ENCODE assay signal across 19 cellular contexts in the genomic region with DNA sequence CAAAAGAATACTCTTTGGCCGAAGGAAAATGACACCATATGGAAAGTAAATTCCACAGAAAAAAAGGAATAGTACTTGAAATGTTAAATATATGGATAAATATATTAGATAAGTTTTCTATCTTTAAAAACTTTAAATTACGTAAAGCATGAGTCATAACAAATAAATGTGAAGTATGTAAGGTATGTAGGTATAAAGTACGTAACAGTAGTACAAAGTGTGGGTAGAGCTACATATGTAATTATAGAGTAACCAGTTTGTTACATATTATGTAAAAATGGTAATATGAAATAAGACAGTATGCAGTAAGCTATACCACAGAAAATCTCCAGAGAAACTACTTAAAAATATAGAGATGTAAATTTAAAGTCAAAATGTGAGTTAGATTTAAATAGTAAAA.
"Had no signal": no experiment of that assay in that cellular context is flagged by ENCODE, and none has a peak within 500 bp of the region (broad histone marks: within the 10 kb centered on the region; RNA-seq: fewer than 3 reads in every experiment).

No MANE protein-coding gene starts in this region.

- H3K27me3 ChIP-seq: body of pancreas, left lung, upper lobe of right lung had no signal

- H3K27me3 Mint-ChIP-seq: activated B cell treated with CpG ODN at 0.5 μM for 24 hours; activated CD4-positive, alpha-beta memory T cell treated with anti-CD3 and anti-CD28 coated beads for 36 hours; activated naive CD8-positive, alpha-beta T cell treated with anti-CD3 and anti-CD28 coated beads, Interleukin-2, amount 10 ng/mL, durations not matched to agents 7 days and 5 days; stimulated activated naive B cell treated with anti-CD40 and anti-IgM and Interleukin-4, amounts not matched to agents 10 μg/mL and 1 μg/mL and 100 μg/mL, for 72 hours had no signal

- H3K36me3 ChIP-seq: left lung, upper lobe of right lung had no signal

- H3K9me3 ChIP-seq: body of pancreas, upper lobe of right lung had no signal

- H3K4me1 Mint-ChIP-seq: activated B cell treated with CpG ODN at 0.5 μM for 24 hours; activated naive CD8-positive, alpha-beta T cell treated with anti-CD3 and anti-CD28 coated beads, Interleukin-2, amount 10 ng/mL, durations not matched to agents 7 days and 5 days; nephron progenitor cell; stimulated activated naive B cell treated with anti-CD40 and anti-IgM and Interleukin-4, amounts not matched to agents 10 μg/mL and 1 μg/mL and 100 μg/mL, for 72 hours had no signal

- H3K27ac ChIP-seq: body of pancreas, coronary artery, left lung, upper lobe of right lung had no signal

- H3K4me1 ChIP-seq: body of pancreas, left lung, upper lobe of right lung had no signal

- H3K36me3 Mint-ChIP-seq: activated CD4-positive, alpha-beta memory T cell treated with anti-CD3 and anti-CD28 coated beads for 36 hours; activated naive CD8-positive, alpha-beta T cell treated with anti-CD3 and anti-CD28 coated beads, Interleukin-2, amount 10 ng/mL, durations not matched to agents 7 days and 5 days; stimulated activated naive B cell treated with anti-CD40 and anti-IgM and Interleukin-4, amounts not matched to agents 10 μg/mL and 1 μg/mL and 100 μg/mL, for 72 hours had no signal

- FAIRE-seq: kidney had no signal

- H3K4me3 Mint-ChIP-seq: activated B cell treated with CpG ODN at 0.5 μM for 24 hours; activated CD4-positive, alpha-beta memory T cell treated with anti-CD3 and anti-CD28 coated beads for 36 hours; activated naive CD8-positive, alpha-beta T cell treated with anti-CD3 and anti-CD28 coated beads, Interleukin-2, amount 10 ng/mL, durations not matched to agents 7 days and 5 days; nephron progenitor cell; stimulated activated naive B cell treated with anti-CD40 and anti-IgM and Interleukin-4, amounts not matched to agents 10 μg/mL and 1 μg/mL and 100 μg/mL, for 72 hours had no signal

- H3K27ac Mint-ChIP-seq: activated B cell treated with CpG ODN at 0.5 μM for 24 hours; activated CD4-positive, alpha-beta memory T cell treated with anti-CD3 and anti-CD28 coated beads for 36 hours; activated naive CD8-positive, alpha-beta T cell treated with anti-CD3 and anti-CD28 coated beads, Interleukin-2, amount 10 ng/mL, durations not matched to agents 7 days and 5 days; nephron progenitor cell; stimulated activated naive B cell treated with anti-CD40 and anti-IgM and Interleukin-4, amounts not matched to agents 10 μg/mL and 1 μg/mL and 100 μg/mL, for 72 hours had no signal

- DNase-seq: activated B cell treated with CpG ODN at 0.5 μM for 24 hours; activated CD4-positive, alpha-beta memory T cell treated with anti-CD3 and anti-CD28 coated beads for 36 hours; activated CD4-positive, alpha-beta T cell treated with anti-CD3 and anti-CD28 coated beads for 4 hours; activated naive CD4-positive, alpha-beta T cell; activated naive CD8-positive, alpha-beta T cell treated with anti-CD3 and anti-CD28 coated beads, Interleukin-2, amount 10 ng/mL, durations not matched to agents 7 days and 5 days; activated T-cell treated with anti-CD3 and anti-CD28 coated beads for 4 hours; body of pancreas; central memory CD4-positive, alpha-beta T cell; effector CD4-positive, alpha-beta T cell; hippocampal formation; kidney; left lung; nephron progenitor cell; nucleus accumbens; stimulated activated naive B cell treated with anti-CD40 and anti-IgM and Interleukin-4, amounts not matched to agents 10 μg/mL and 1 μg/mL and 100 μg/mL, for 72 hours; T-helper 1 cell; T-helper 9 cell; upper lobe of right lung had no signal

- ATAC-seq: body of pancreas; left lung; stimulated activated naive B cell treated with anti-CD40 and anti-IgM and Interleukin-4, amounts not matched to agents 10 μg/mL and 1 μg/mL and 100 μg/mL, for 72 hours; upper lobe of right lung had no signal

- H3K4me3 ChIP-seq: body of pancreas, coronary artery, left lung, upper lobe of right lung had no signal

- H3K9me3 Mint-ChIP-seq: activated naive CD8-positive, alpha-beta T cell treated with anti-CD3 and anti-CD28 coated beads, Interleukin-2, amount 10 ng/mL, durations not matched to agents 7 days and 5 days; nephron progenitor cell had no signal
